11 cellular contexts compared by ENCODE assay signal in the genomic region with DNA sequence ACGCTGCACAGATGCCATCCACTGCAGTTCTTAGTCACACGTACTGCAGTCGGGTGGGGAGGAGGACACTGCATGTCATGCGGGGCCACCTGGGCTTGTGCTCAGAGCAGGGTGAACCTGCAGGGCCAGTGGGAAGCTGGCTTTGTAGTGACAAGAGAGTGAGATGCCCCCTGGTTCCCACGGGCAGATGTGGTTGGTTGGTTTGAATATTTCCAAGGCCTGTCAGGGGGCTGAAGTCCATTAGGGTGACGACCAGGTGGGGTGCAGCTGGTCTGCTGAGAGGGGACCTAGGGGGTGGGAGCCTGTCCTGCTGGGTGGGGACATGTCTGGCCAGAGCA. TPM values are rescaled to one million over a fixed set of nuclear protein-coding genes. Genes with fewer than 3 reads are reported as not detected.
DNase-seq lines count a peak whose midpoint lies in the region; ATAC-seq, FAIRE-seq and TF ChIP-seq lines count a peak whose summit lies in the region.
"Had no signal": no experiment of that assay in that cellular context is flagged by ENCODE, and none has a peak within 500 bp of the region (broad histone marks: within the 10 kb centered on the region; RNA-seq: fewer than 3 reads in every experiment).

No MANE protein-coding gene starts in this region.

- TF ChIP-seq POLR2A in H54 (IDR thresholded peaks at IDR 0.05; ENCODE audit: low read depth, low read length), result no peak

- no peak for ATAC-seq in naive thymus-derived CD4-positive, alpha-beta T cell
- no peak for ATAC-seq in HG02588 (IDR thresholded peaks at IDR 0.05; ENCODE audit: unreplicated experiment)

- no peak overlapping the region for H3K27ac ChIP-seq in HUES6 (ENCODE audit: low read depth, low read length)
- H3K27ac ChIP-seq in naive thymus-derived CD4-positive, alpha-beta T cell (ENCODE audit: low read depth, low read length), result no peak overlapping the region

- FAIRE-seq in H54 (lab: Jason Lieb, UNC) (no peak), urothelium cell line (lab: Jason Lieb, UNC) (no peak)
- FAIRE-seq: TTC549 had no signal

- no peaks in the 10 kb centered on the region for H3K9me3 ChIP-seq in BE2C
- no peaks in the 10 kb centered on the region for H3K9me3 ChIP-seq in HUES6 (ENCODE audit: control insufficient read depth, insufficient read depth, low read depth, low read length)
- no peaks in the 10 kb centered on the region for H3K9me3 ChIP-seq in naive thymus-derived CD4-positive, alpha-beta T cell (ENCODE audit: control insufficient read depth in 2 of 3, low read length in 3 of 3)

- peaks cover 32% of the 10 kb centered on the region for H3K36me3 Mint-ChIP-seq in MCF 10A (ENCODE audit: insufficient read depth, unreplicated experiment)
- H3K36me3 Mint-ChIP-seq in naive thymus-derived CD4-positive, alpha-beta T cell, result peaks cover 0 to 9% (median 0%) of the 10 kb centered on the region in 5 donors

- no peaks in the 10 kb centered on the region for H3K27me3 ChIP-seq in BE2C
- peaks cover 16% of the 10 kb centered on the region for H3K27me3 ChIP-seq in HUES6 (ENCODE audit: control insufficient read depth, insufficient read depth, low read length)
- H3K27me3 ChIP-seq in naive thymus-derived CD4-positive, alpha-beta T cell (ENCODE audit: control insufficient read depth in 2 of 2, insufficient read depth in 2 of 2, low read length in 2 of 2), result no peaks in the 10 kb centered on the region
- peaks cover 7% of the 10 kb centered on the region for H3K27me3 ChIP-seq in H7 (ENCODE audit: control insufficient read depth, insufficient read depth, low read length)

- no peak for DNase-seq in BE2C
- no peak for DNase-seq in MCF 10A (ENCODE audit: unreplicated experiment)
- DNase-seq in naive thymus-derived CD4-positive, alpha-beta T cell, result no peak
- DNase-seq in H7, result no peak
- no peak for DNase-seq in H54 (ENCODE audit: insufficient read length, low spot score)
- DNase-seq in urothelium cell line (ENCODE audit: low spot score), result no peak
- DNase-seq: effector CD4-positive, alpha-beta T cell had no signal

- intact Hi-C loops in MCF 10A (cut with micrococcal nuclease), result no loop called here
- intact Hi-C loops in naive thymus-derived CD4-positive, alpha-beta T cell (cut with micrococcal nuclease), result no loop called here

- TF ChIP-seq CTCF in BE2C (IDR thresholded peaks at IDR 0.05; ENCODE audit: low read depth, low read length), result no peak
- TF ChIP-seq CTCF in MCF 10A (IDR thresholded peaks at IDR 0.05; ENCODE audit: unreplicated experiment), result no peak

- BruUV-seq in MCF 10A (replicated peaks; lab: Mats Ljungman, UMichigan), result no TSS peak

- peak overlapping the region; percentile 83 for H3K4me3 Mint-ChIP-seq in MCF 10A (ENCODE audit: unreplicated experiment)
- H3K4me3 Mint-ChIP-seq in naive thymus-derived CD4-positive, alpha-beta T cell, result peak overlapping the region; percentile 72 to 91 (median 86)

- CTCF ChIA-PET in MCF 10A (lab: Yijun Ruan, JAX), result interaction anchor here (0.8 to 6.8 kb wide), 4 partner anchors 9 to 18 kb away, joined by 3 to 75 read pairs (median 4); a partner anchor contains a TSS
- CTCF ChIA-PET in naive thymus-derived CD4-positive, alpha-beta T cell (lab: Charles Lee), result interaction anchor here (0.9 to 2.9 kb wide), 3 partner anchors 9 to 50 kb away, joined by 3 to 12 read pairs (median 5); a partner anchor contains a TSS

- no peaks in the 10 kb centered on the region for H3K27me3 Mint-ChIP-seq in MCF 10A (ENCODE audit: insufficient read depth, unreplicated experiment)
- peaks cover 0 to 19% (median 0%) of the 10 kb centered on the region in 5 donors for H3K27me3 Mint-ChIP-seq in naive thymus-derived CD4-positive, alpha-beta T cell

- H3K36me3 ChIP-seq in BE2C, result no peaks in the 10 kb centered on the region
- H3K36me3 ChIP-seq in HUES6 (ENCODE audit: control insufficient read depth, insufficient read depth, low read length), result no peaks in the 10 kb centered on the region
- H3K36me3 ChIP-seq in naive thymus-derived CD4-positive, alpha-beta T cell (ENCODE audit: control insufficient read depth in 2 of 3, insufficient read depth in 3 of 3, low read length in 3 of 3), result no peaks in the 10 kb centered on the region
- H3K36me3 ChIP-seq in H7 (replicated peaks; ENCODE audit: control insufficient read depth, insufficient read depth, low read length), result no peaks in the 10 kb centered on the region

- peaks cover 10% of the 10 kb centered on the region for H3K4me1 Mint-ChIP-seq in MCF 10A (ENCODE audit: insufficient read depth, unreplicated experiment)
- H3K4me1 Mint-ChIP-seq in naive thymus-derived CD4-positive, alpha-beta T cell, result peaks cover 11 to 31% (median 22%) of the 10 kb centered on the region in 7 donors

- no peak overlapping the region for H3K27ac Mint-ChIP-seq in MCF 10A (ENCODE audit: low read depth, unreplicated experiment)
- H3K27ac Mint-ChIP-seq in naive thymus-derived CD4-positive, alpha-beta T cell, result peak overlapping the region in 5 of 9 donors; percentile 46 to 68 (median 51)

- no peaks in the 10 kb centered on the region; the same call in 1 of the 2 replicates for H3K4me1 ChIP-seq in BE2C
- peaks cover 6% of the 10 kb centered on the region for H3K4me1 ChIP-seq in HUES6 (ENCODE audit: control insufficient read depth, insufficient read depth, low read length)
- H3K4me1 ChIP-seq in naive thymus-derived CD4-positive, alpha-beta T cell (ENCODE audit: control insufficient read depth in 2 of 2, insufficient read depth in 2 of 2, low read length in 2 of 2), result peaks cover 0 to 5% of the 10 kb centered on the region in 2 donors

- H3K4me3 ChIP-seq in BE2C (ENCODE audit: low read depth, low read length), result peak overlapping the region; percentile 68; the same call in 1 of the 2 replicates
- peak overlapping the region; percentile 98 for H3K4me3 ChIP-seq in HUES6 (ENCODE audit: low read depth, low read length)
- H3K4me3 ChIP-seq in naive thymus-derived CD4-positive, alpha-beta T cell (ENCODE audit: low read length), result peak overlapping the region; percentile 73
- no peak overlapping the region for H3K4me3 ChIP-seq in H7 (ENCODE audit: insufficient read depth, low read depth, low read length)

- POLR2A ChIA-PET in MCF 10A (lab: Yijun Ruan, JAX), result interaction anchor here (0.9 to 4.6 kb wide), 4 partner anchors 9 to 51 kb away, joined by 3 to 105 read pairs (median 11); a partner anchor contains a TSS
- POLR2A ChIA-PET in naive thymus-derived CD4-positive, alpha-beta T cell (lab: Charles Lee), result interaction anchor here (0.6 to 8.0 kb wide), 7 partner anchors 10 to 252 kb away, joined by 3 to 91 read pairs (median 5); a partner anchor contains a TSS

- no peaks in the 10 kb centered on the region for H3K9me3 Mint-ChIP-seq in MCF 10A (ENCODE audit: unreplicated experiment)
- H3K9me3 Mint-ChIP-seq in naive thymus-derived CD4-positive, alpha-beta T cell, result peaks cover 0 to 22% (median 7%) of the 10 kb centered on the region in 11 donors

- peak overlapping the region; percentile 75 for H3K9ac ChIP-seq in HUES6 (ENCODE audit: low read length)

RNA-seq across cellular contexts. Expression of a gene that starts 14.3 kb away (rescaled TPM):
- polyA plus RNA-seq in BE2C (2012; ENCODE audit: insufficient read depth, insufficient read length, low read depth), result 30.1 TPM
- 19.7 and 20.7 TPM in 2 replicates for total RNA-seq in MCF 10A (2022)
- 10 to 100 TPM in 3 of 5 experiments, 1 to 10 TPM in 2; 3.8 to 14.0 (median 11.8) TPM for total RNA-seq in naive thymus-derived CD4-positive, alpha-beta T cell
- polyA plus RNA-seq in naive thymus-derived CD4-positive, alpha-beta T cell, result 1 to 10 TPM; 1.7 to 3.4 TPM
- 5.5 and 6.3 TPM in 2 replicates for total RNA-seq in H7 (2014; rRNA removed; shearing (Covaris generic))

RNA-seq across cellular contexts. Expression of a gene that starts 36.8 kb away (rescaled TPM):
- polyA plus RNA-seq in BE2C (2012; ENCODE audit: insufficient read depth, insufficient read length, low read depth), result 44.6 TPM
- total RNA-seq in MCF 10A (2022), result 11.8 and 12.1 TPM in 2 replicates
- under 1 TPM in 1 of 5 experiments, not detected in 4; 0.29 TPM for total RNA-seq in naive thymus-derived CD4-positive, alpha-beta T cell
- under 1 TPM in 1 of 2 donors, not detected in 1; 0.09 TPM for polyA plus RNA-seq in naive thymus-derived CD4-positive, alpha-beta T cell
- 40.2 and 41.2 TPM in 2 replicates for total RNA-seq in H7 (2014; rRNA removed; shearing (Covaris generic))

RNA-seq across cellular contexts. Expression of a gene that starts 38.8 kb away (rescaled TPM):
- polyA plus RNA-seq in BE2C (2012; ENCODE audit: insufficient read depth, insufficient read length, low read depth), result not detected
- not detected in 2 replicates for total RNA-seq in MCF 10A (2022)
- total RNA-seq in naive thymus-derived CD4-positive, alpha-beta T cell, result under 1 TPM in 2 of 5 experiments, not detected in 3; 0.38 to 0.41 TPM
- under 1 TPM in 1 of 2 donors, not detected in 1; 0.35 TPM for polyA plus RNA-seq in naive thymus-derived CD4-positive, alpha-beta T cell
- total RNA-seq in H7 (2014; rRNA removed; shearing (Covaris generic)), result not detected in 2 replicates
- total RNA-seq: myocyte had no signal

RNA-seq across cellular contexts. Expression of a gene that starts 50.1 kb away (rescaled TPM):
- polyA plus RNA-seq in BE2C (2012; ENCODE audit: insufficient read depth, insufficient read length, low read depth), result not detected
- total RNA-seq in MCF 10A (2022), result 0.49 and 1.4 TPM in 2 replicates
- total RNA-seq in naive thymus-derived CD4-positive, alpha-beta T cell, result under 1 TPM in 3 of 5 experiments, not detected in 2; 0.22 to 0.61 (median 0.29) TPM
- under 1 TPM in 1 of 2 donors, not detected in 1; 0.35 TPM for polyA plus RNA-seq in naive thymus-derived CD4-positive, alpha-beta T cell
- total RNA-seq in H7 (2014; rRNA removed; shearing (Covaris generic)), result 217 and 238 TPM in 2 replicates
- total RNA-seq: myocyte had no signal
